Comparison of ENCODE assay signal across 14 cellular contexts in the genomic region with DNA sequence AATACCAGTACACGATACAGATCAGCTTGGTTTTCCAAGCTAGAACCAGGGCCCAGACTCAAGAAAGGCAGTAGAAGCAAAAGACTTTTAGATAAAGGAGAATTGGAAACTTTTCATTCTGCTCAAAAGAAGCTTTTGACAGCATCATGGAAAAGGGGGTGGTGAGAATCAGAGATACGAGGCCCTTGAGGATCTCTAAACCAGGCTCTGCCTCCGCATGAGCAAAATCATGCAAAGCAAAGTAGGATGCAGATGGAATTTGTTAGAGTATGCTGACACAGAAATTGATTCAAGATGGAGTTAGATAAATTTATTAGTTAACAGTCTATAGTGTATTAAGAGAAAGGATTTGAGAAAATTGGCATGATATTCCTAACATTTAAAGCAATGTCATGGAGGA.
"Had no signal": no experiment of that assay in that cellular context is flagged by ENCODE, and none has a peak within 500 bp of the region (broad histone marks: within the 10 kb centered on the region; RNA-seq: fewer than 3 reads in every experiment).

No MANE protein-coding gene starts in this region.

- H3K4me3 Mint-ChIP-seq: effector memory CD8-positive, alpha-beta T cell; naive thymus-derived CD4-positive, alpha-beta T cell had no signal

- ATAC-seq: effector memory CD8-positive, alpha-beta T cell; left cardiac atrium; left ventricle myocardium superior; naive thymus-derived CD4-positive, alpha-beta T cell had no signal

- H3K9me3 ChIP-seq: neutrophil, right atrium auricular region, sigmoid colon had no signal

- H3K27me3 Mint-ChIP-seq: effector memory CD8-positive, alpha-beta T cell; naive thymus-derived CD4-positive, alpha-beta T cell had no signal

- H3K27me3 ChIP-seq: neutrophil, right atrium auricular region, sigmoid colon had no signal

- H3K27ac ChIP-seq: neutrophil, sigmoid colon had no signal

- H3K9me3 Mint-ChIP-seq: effector memory CD8-positive, alpha-beta T cell had no signal

- H3K27ac Mint-ChIP-seq: naive thymus-derived CD4-positive, alpha-beta T cell had no signal

- H3K4me3 ChIP-seq: lung, right atrium auricular region, sigmoid colon had no signal

- DNase-seq: effector memory CD8-positive, alpha-beta T cell; kidney; left cardiac atrium; left ventricle myocardium superior; mesendoderm; naive thymus-derived CD4-positive, alpha-beta T cell; sigmoid colon; small intestine; stimulated activated CD4-positive, alpha-beta T cell treated with anti-CD3 and anti-CD28 coated beads, Interleukin-12 subunit alpha, Interleukin-12 subunit beta, amount 100 ng/mL, for 4 hours; stimulated activated naive CD4-positive, alpha-beta T cell treated with Interleukin-2 at 50 U/mL for 16 hours; trophoblast cell had no signal

- H3K36me3 ChIP-seq: neutrophil had no signal
